ENCODE assay signal across 19 cellular contexts in the genomic region with DNA sequence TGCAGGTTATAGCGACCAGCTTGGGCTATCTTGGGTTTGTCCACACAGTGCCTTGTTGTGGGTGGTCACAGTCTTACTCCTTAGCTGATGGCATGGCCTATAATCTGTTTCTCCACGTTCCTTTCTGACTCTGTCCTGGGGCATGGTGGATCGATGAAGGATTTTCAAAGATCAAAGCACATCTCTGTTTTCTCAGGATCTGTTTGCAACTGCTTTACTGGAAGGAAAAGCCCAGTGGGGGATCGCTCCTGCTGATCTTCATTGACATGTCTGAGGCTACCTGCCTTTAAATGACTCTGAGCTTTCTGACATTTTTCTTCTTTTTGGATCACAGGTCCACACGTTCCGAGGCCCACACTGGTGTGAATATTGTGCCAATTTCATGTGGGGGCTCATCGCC.
"Had no signal": no experiment of that assay in that cellular context is flagged by ENCODE, and none has a peak within 500 bp of the region (broad histone marks: within the 10 kb centered on the region; RNA-seq: fewer than 3 reads in every experiment).

No MANE protein-coding gene starts in this region.

- H3K4me3 ChIP-seq: lower lobe of right lung, prostate gland had no signal

- H3K9me3 ChIP-seq: lower lobe of right lung, prostate gland had no signal

- H3K36me3 ChIP-seq: lower lobe of right lung, prostate gland had no signal

- H3K4me1 ChIP-seq: lower lobe of right lung, prostate gland had no signal

- H3K4me1 Mint-ChIP-seq: naive thymus-derived CD4-positive, alpha-beta T cell had no signal

- DNase-seq: activated CD4-positive, alpha-beta T cell treated with anti-CD3 and anti-CD28 coated beads, Interleukin-2, amount 50 U/mL, for 1 hour; activated CD4-positive, CD25-positive, alpha-beta regulatory T cell treated with anti-CD3 and anti-CD28 coated beads, Interleukin-2, amount 50 U/mL, for 72 hours; activated CD8-positive, alpha-beta T cell treated with anti-CD3 and anti-CD28 coated beads, Interleukin-2, amount 10 ng/mL, durations not matched to agents 7 days and 5 days; activated gamma-delta T cell; activated naive CD4-positive, alpha-beta T cell treated with anti-CD3 and anti-CD28 coated beads, Interleukin-2, amount 50 U/mL, for 16 hours; anterior cingulate cortex; caudate nucleus; effector CD4-positive, alpha-beta T cell; erythroblast; foreskin melanocyte; lower lobe of right lung; naive thymus-derived CD4-positive, alpha-beta T cell; stimulated activated CD4-positive, alpha-beta T cell treated with anti-CD3 and anti-CD28 coated beads, Interleukin-4, amount 100 ng/mL, for 1 hour; stimulated activated naive CD8-positive, alpha-beta T cell treated with anti-CD3 and anti-CD28 coated beads, Interleukin-15, Interleukin-2, amounts not matched to agents 100 U/mL and 50 U/mL, for 24 hours had no signal

- H3K36me3 Mint-ChIP-seq: naive thymus-derived CD4-positive, alpha-beta T cell had no signal

- H3K27ac ChIP-seq: lower lobe of right lung, prostate gland, VCaP had no signal

- H3K9me3 Mint-ChIP-seq: activated T-helper 1 cell treated with anti-CD3 and anti-CD28 coated beads, Interleukin-12 subunit alpha, Interleukin-12 subunit beta, Interleukin-2, Interleukin-4 antibody, amounts not matched to agents 30 ng/mL and 10 ng/mL and 1 ng/mL, durations not matched to agents 14 hours and 24 hours and 36 hours; brain; dendritic cell treated with granulocyte-macrophage colony-stimulating factor and Interleukin-4, amounts not matched to agents 40 ng/mL and 50 ng/mL, for 4 days had no signal

- H3K4me3 Mint-ChIP-seq: activated CD8-positive, alpha-beta T cell treated with anti-CD3 and anti-CD28 coated beads, Interleukin-2, amount 10 ng/mL, durations not matched to agents 7 days and 5 days; activated T-helper 1 cell treated with anti-CD3 and anti-CD28 coated beads, Interleukin-12 subunit alpha, Interleukin-12 subunit beta, Interleukin-2, Interleukin-4 antibody, amounts not matched to agents 30 ng/mL and 10 ng/mL and 1 ng/mL, durations not matched to agents 14 hours and 24 hours and 36 hours; brain; dendritic cell treated with granulocyte-macrophage colony-stimulating factor and Interleukin-4, amounts not matched to agents 40 ng/mL and 50 ng/mL, for 4 days; naive thymus-derived CD4-positive, alpha-beta T cell had no signal

- H3K27ac Mint-ChIP-seq: activated CD8-positive, alpha-beta T cell treated with anti-CD3 and anti-CD28 coated beads, Interleukin-2, amount 10 ng/mL, durations not matched to agents 7 days and 5 days; activated T-helper 1 cell treated with anti-CD3 and anti-CD28 coated beads, Interleukin-12 subunit alpha, Interleukin-12 subunit beta, Interleukin-2, Interleukin-4 antibody, amounts not matched to agents 30 ng/mL and 10 ng/mL and 1 ng/mL, durations not matched to agents 14 hours and 24 hours and 36 hours; brain; dendritic cell treated with granulocyte-macrophage colony-stimulating factor and Interleukin-4, amounts not matched to agents 40 ng/mL and 50 ng/mL, for 4 days; naive thymus-derived CD4-positive, alpha-beta T cell had no signal

- ATAC-seq: activated CD8-positive, alpha-beta T cell treated with anti-CD3 and anti-CD28 coated beads, Interleukin-2, amount 10 ng/mL, durations not matched to agents 7 days and 5 days; lower lobe of right lung; naive thymus-derived CD4-positive, alpha-beta T cell; stimulated activated naive CD8-positive, alpha-beta T cell treated with anti-CD3 and anti-CD28 coated beads, Interleukin-15, Interleukin-2, amounts not matched to agents 100 U/mL and 50 U/mL, for 24 hours had no signal

- H3K27me3 Mint-ChIP-seq: dendritic cell treated with granulocyte-macrophage colony-stimulating factor and Interleukin-4, amounts not matched to agents 40 ng/mL and 50 ng/mL, for 4 days had no signal
